ENCODE assay signal across 22 cellular contexts in genomic region chr2:158730621-158730905, GRCh38.
A peak's percentile ranks its signal among the peaks of the same experiment; 100 is the strongest.
DNase-seq lines count a peak whose midpoint lies in the region; FAIRE-seq and TF ChIP-seq lines count a peak whose summit lies in the region.
"Had no signal": no experiment of that assay in that cellular context is flagged by ENCODE, and none has a peak within 500 bp of the region (broad histone marks: within the 10 kb centered on the region; RNA-seq: fewer than 3 reads in every experiment).

No MANE protein-coding gene starts in this region.

- no peak overlapping the region for H3K9ac ChIP-seq in kidney (ENCODE audit: low read length in 2 of 2)
- H3K9ac ChIP-seq: BLaER1 had no signal

- H3K27ac ChIP-seq in kidney (ENCODE audit: low read depth in 2 of 2, low read length in 2 of 2), result no peak overlapping the region
- no peak overlapping the region for H3K27ac ChIP-seq in prostate gland
- H3K27ac ChIP-seq: 22Rv1, BLaER1, SJSA1 had no signal

- WGBS in prostate gland, result 72% methylated on average over 3 of the region's 3 CpGs

- H3K36me3 ChIP-seq in kidney (ENCODE audit: control insufficient read depth in 1 of 2, insufficient read depth in 2 of 2, low read length in 2 of 2), result no peaks in the 10 kb centered on the region
- H3K36me3 ChIP-seq in prostate gland, result no peaks in the 10 kb centered on the region
- H3K36me3 ChIP-seq: BLaER1, SJSA1 had no signal

- DNase-seq in DMS53 (lab: John Stamatoyannopoulos, UW), result peak; percentile 70
- no peak for DNase-seq in DMS53 treated with DMSO at 0.1 percent for 48 hours (lab: John Stamatoyannopoulos, UW; ENCODE audit: unreplicated experiment)
- DNase-seq in cerebellar cortex (ENCODE audit: low spot score), result peak; percentile 34
- peak; percentile 31 for DNase-seq in kidney
- peak; percentile 32 for DNase-seq in prostate gland (ENCODE audit: low spot score)
- DNase-seq in NCI-H1092 (lab: John Stamatoyannopoulos, UW), result no peak
- no peak for DNase-seq in activated T-helper 2 cell treated with anti-CD3 and anti-CD28 coated beads, Interferon-gamma antibody, Interleukin-2, Interleukin-4, amounts not matched to agents 10 μg/mL and 5 μg/mL and 100 μg/mL, durations not matched to agents 14 hours and 24 hours and 36 hours (ENCODE audit: low spot score)
- no peak for DNase-seq in activated CD4-positive, alpha-beta T cell treated with anti-CD3 and anti-CD28 coated beads, Interleukin-2, amount 50 U/mL, for 4 hours
- DNase-seq: CD4-positive, CD25-positive, alpha-beta regulatory T cell; DMS79 treated with DMSO at 0.1 percent for 48 hours; H7; NCI-H1436; NCI-H2081 treated with DMSO at 0.1 percent for 48 hours; NCI-H2171; NCI-H226; NCI-H774; PC-3 had no signal

- no peaks in the 10 kb centered on the region for H3K9me3 Mint-ChIP-seq in activated T-helper 2 cell treated with anti-CD3 and anti-CD28 coated beads, Interferon-gamma antibody, Interleukin-2, Interleukin-4, amounts not matched to agents 10 μg/mL and 5 μg/mL and 100 μg/mL, durations not matched to agents 14 hours and 24 hours and 36 hours

- TF ChIP-seq POLR2A in prostate gland (IDR thresholded peaks at IDR 0.05), result no peak

- H3K27me3 Mint-ChIP-seq in activated T-helper 2 cell treated with anti-CD3 and anti-CD28 coated beads, Interferon-gamma antibody, Interleukin-2, Interleukin-4, amounts not matched to agents 10 μg/mL and 5 μg/mL and 100 μg/mL, durations not matched to agents 14 hours and 24 hours and 36 hours (ENCODE audit: low read depth), result no peaks in the 10 kb centered on the region
- H3K27me3 Mint-ChIP-seq: CD4-positive, CD25-positive, alpha-beta regulatory T cell had no signal

- no peak overlapping the region for H3K27ac Mint-ChIP-seq in activated T-helper 2 cell treated with anti-CD3 and anti-CD28 coated beads, Interferon-gamma antibody, Interleukin-2, Interleukin-4, amounts not matched to agents 10 μg/mL and 5 μg/mL and 100 μg/mL, durations not matched to agents 14 hours and 24 hours and 36 hours
- H3K27ac Mint-ChIP-seq: CD4-positive, CD25-positive, alpha-beta regulatory T cell had no signal

- intact Hi-C loops in kidney (cut with DNase I) (no loop called here), prostate gland (cut with DNase I) (no loop called here)
- intact Hi-C loops in activated T-helper 2 cell treated with anti-CD3 and anti-CD28 coated beads, Interferon-gamma antibody, Interleukin-2, Interleukin-4, amounts not matched to agents 10 μg/mL and 5 μg/mL and 100 μg/mL, durations not matched to agents 14 hours and 24 hours and 36 hours (cut with micrococcal nuclease), result no loop called here

- H3K4me3 ChIP-seq in kidney (ENCODE audit: low read length in 2 of 2) (no peak overlapping the region), prostate gland (no peak overlapping the region)
- H3K4me3 ChIP-seq: BLaER1, SJSA1 had no signal

- H3K4me1 Mint-ChIP-seq in activated T-helper 2 cell treated with anti-CD3 and anti-CD28 coated beads, Interferon-gamma antibody, Interleukin-2, Interleukin-4, amounts not matched to agents 10 μg/mL and 5 μg/mL and 100 μg/mL, durations not matched to agents 14 hours and 24 hours and 36 hours (ENCODE audit: low read depth), result no peaks in the 10 kb centered on the region
- H3K4me1 Mint-ChIP-seq: CD4-positive, CD25-positive, alpha-beta regulatory T cell had no signal

- H3K4me1 ChIP-seq in kidney (ENCODE audit: control insufficient read depth in 1 of 2, insufficient read depth in 1 of 2, low read depth in 1 of 2, low read length in 2 of 2) (peaks cover 0 to 2% of the 10 kb centered on the region in 2 donors), prostate gland (replicated peaks) (peaks cover 3% of the 10 kb centered on the region)
- H3K4me1 ChIP-seq: SJSA1 had no signal

- H3K9me3 ChIP-seq in kidney (ENCODE audit: control insufficient read depth in 1 of 2, low read length in 2 of 2) (no peaks in the 10 kb centered on the region), prostate gland (no peaks in the 10 kb centered on the region)
- H3K9me3 ChIP-seq: BLaER1, SJSA1 had no signal

- H3K36me3 Mint-ChIP-seq in activated T-helper 2 cell treated with anti-CD3 and anti-CD28 coated beads, Interferon-gamma antibody, Interleukin-2, Interleukin-4, amounts not matched to agents 10 μg/mL and 5 μg/mL and 100 μg/mL, durations not matched to agents 14 hours and 24 hours and 36 hours (ENCODE audit: low read depth), result no peaks in the 10 kb centered on the region
- H3K36me3 Mint-ChIP-seq: CD4-positive, CD25-positive, alpha-beta regulatory T cell had no signal

- no peak for FAIRE-seq in kidney (lab: Jason Lieb, UNC)
- FAIRE-seq: GM12892, GM19239 had no signal

- H3K27me3 ChIP-seq in prostate gland (replicated peaks; ENCODE audit: insufficient read depth), result no peaks in the 10 kb centered on the region
- H3K27me3 ChIP-seq: BLaER1, SJSA1 had no signal

- TF ChIP-seq CTCF in kidney (IDR thresholded peaks at IDR 0.05; ENCODE audit: borderline replicate concordance, extremely low read depth, insufficient read depth), result no peak
- no peak for TF ChIP-seq CTCF in prostate gland (IDR thresholded peaks at IDR 0.05)

- H3K4me3 Mint-ChIP-seq in activated T-helper 2 cell treated with anti-CD3 and anti-CD28 coated beads, Interferon-gamma antibody, Interleukin-2, Interleukin-4, amounts not matched to agents 10 μg/mL and 5 μg/mL and 100 μg/mL, durations not matched to agents 14 hours and 24 hours and 36 hours (ENCODE audit: low read depth), result no peak overlapping the region
- H3K4me3 Mint-ChIP-seq: CD4-positive, CD25-positive, alpha-beta regulatory T cell had no signal

Comparison
In these comparisons a context has a peak if more than half of its experiments do, and no peak if none do; other contexts are left out.
1. DNase-seq: peak in DMS53 (single experiment), cerebellar cortex (single experiment), kidney (single experiment) and prostate gland (single experiment); none in DMS53 treated with DMSO at 0.1 percent for 48 hours (single experiment), NCI-H1092 (single experiment), activated T-helper 2 cell treated with anti-CD3 and anti-CD28 coated beads, Interferon-gamma antibody, Interleukin-2, Interleukin-4, amounts not matched to agents 10 μg/mL and 5 μg/mL and 100 μg/mL, durations not matched to agents 14 hours and 24 hours and 36 hours (single experiment) and activated CD4-positive, alpha-beta T cell treated with anti-CD3 and anti-CD28 coated beads, Interleukin-2, amount 50 U/mL, for 4 hours (0 of 2).